In the genomic region with DNA sequence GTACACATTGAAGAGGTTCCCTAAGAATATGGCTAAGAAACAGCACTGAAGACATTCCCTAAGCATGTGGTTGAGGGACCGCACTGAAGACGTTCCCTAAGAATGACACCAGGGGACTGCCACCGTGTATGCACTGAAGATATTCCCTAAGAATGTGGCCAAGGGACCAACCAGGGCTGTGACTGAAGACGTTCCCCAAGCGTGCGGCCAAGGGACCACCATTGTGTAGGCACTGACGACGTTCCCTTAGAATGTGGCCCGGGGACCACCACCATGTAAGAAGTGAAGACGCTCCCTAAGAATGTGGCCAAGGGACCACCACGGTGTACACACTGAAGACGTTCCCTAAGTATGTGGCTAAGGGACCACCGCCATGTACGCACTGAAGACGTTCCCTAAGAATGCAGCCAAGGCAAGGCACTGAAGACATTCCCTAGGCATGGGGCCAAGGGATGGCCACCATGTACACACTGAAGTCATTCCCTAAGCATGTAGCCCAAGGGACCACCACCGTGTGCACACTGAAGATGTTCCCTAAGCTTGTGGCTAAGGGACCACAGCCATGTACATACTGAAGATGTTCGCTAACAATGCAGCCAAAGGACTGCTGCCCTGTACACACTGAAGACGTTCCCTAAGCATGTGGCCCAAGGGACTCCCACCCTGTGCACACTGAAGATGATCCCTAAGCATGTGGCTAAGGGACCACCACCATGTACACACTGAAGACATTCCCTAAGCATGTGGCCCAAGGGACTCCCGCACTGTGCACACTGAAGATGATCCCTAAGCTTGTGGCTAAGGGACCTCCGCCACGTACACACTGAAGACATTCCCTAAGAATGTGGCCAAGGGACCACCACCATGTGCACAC, we compare ENCODE assay signal across 21 cellular contexts.
"Had no signal": no experiment of that assay in that cellular context is flagged by ENCODE, and none has a peak within 500 bp of the region (broad histone marks: within the 10 kb centered on the region; RNA-seq: fewer than 3 reads in every experiment).

No MANE protein-coding gene starts in this region.

- H3K27me3 Mint-ChIP-seq: activated CD4-positive, alpha-beta memory T cell treated with anti-CD3 and anti-CD28 coated beads, Interleukin-2, amount 10 ng/mL, durations not matched to agents 7 days and 5 days; activated CD4-positive, alpha-beta T cell treated with anti-CD3 and anti-CD28 coated beads for 36 hours; activated CD8-positive, alpha-beta memory T cell treated with anti-CD3 and anti-CD28 coated beads, Interleukin-2, amount 10 ng/mL, durations not matched to agents 7 days and 5 days; activated naive CD8-positive, alpha-beta T cell; stimulated activated naive CD8-positive, alpha-beta T cell treated with anti-CD3 and anti-CD28 coated beads, Interleukin-15, amount 100 ng/mL, for 72 hours; type B pancreatic cell had no signal

- H3K27ac Mint-ChIP-seq: activated CD4-positive, alpha-beta memory T cell treated with anti-CD3 and anti-CD28 coated beads, Interleukin-2, amount 10 ng/mL, durations not matched to agents 7 days and 5 days; activated CD4-positive, alpha-beta T cell treated with anti-CD3 and anti-CD28 coated beads for 36 hours; activated CD8-positive, alpha-beta memory T cell treated with anti-CD3 and anti-CD28 coated beads, Interleukin-2, amount 10 ng/mL, durations not matched to agents 7 days and 5 days; activated naive CD8-positive, alpha-beta T cell; stimulated activated naive CD8-positive, alpha-beta T cell treated with anti-CD3 and anti-CD28 coated beads, Interleukin-15, amount 100 ng/mL, for 72 hours; type B pancreatic cell had no signal

- H3K4me1 Mint-ChIP-seq: activated CD4-positive, alpha-beta memory T cell treated with anti-CD3 and anti-CD28 coated beads, Interleukin-2, amount 10 ng/mL, durations not matched to agents 7 days and 5 days; activated CD8-positive, alpha-beta memory T cell treated with anti-CD3 and anti-CD28 coated beads, Interleukin-2, amount 10 ng/mL, durations not matched to agents 7 days and 5 days had no signal

- H3K9me3 ChIP-seq: body of pancreas, gastrocnemius medialis, left lung, psoas muscle, suprapubic skin had no signal

- H3K4me3 Mint-ChIP-seq: activated CD4-positive, alpha-beta memory T cell treated with anti-CD3 and anti-CD28 coated beads, Interleukin-2, amount 10 ng/mL, durations not matched to agents 7 days and 5 days; activated CD4-positive, alpha-beta T cell treated with anti-CD3 and anti-CD28 coated beads for 36 hours; activated CD8-positive, alpha-beta memory T cell treated with anti-CD3 and anti-CD28 coated beads, Interleukin-2, amount 10 ng/mL, durations not matched to agents 7 days and 5 days; activated naive CD8-positive, alpha-beta T cell; stimulated activated naive CD8-positive, alpha-beta T cell treated with anti-CD3 and anti-CD28 coated beads, Interleukin-15, amount 100 ng/mL, for 72 hours; type B pancreatic cell had no signal

- H3K27me3 ChIP-seq: body of pancreas, gastrocnemius medialis, left lung, suprapubic skin had no signal

- DNase-seq: activated CD4-positive, alpha-beta memory T cell treated with anti-CD3 and anti-CD28 coated beads, Interleukin-2, amount 10 ng/mL, durations not matched to agents 7 days and 5 days; activated CD4-positive, alpha-beta T cell treated with anti-CD3 and anti-CD28 coated beads for 36 hours; activated CD8-positive, alpha-beta memory T cell treated with anti-CD3 and anti-CD28 coated beads, Interleukin-2, amount 10 ng/mL, durations not matched to agents 7 days and 5 days; amygdala; central memory CD4-positive, alpha-beta T cell; effector CD4-positive, alpha-beta T cell; gastrocnemius medialis; mammary epithelial cell; psoas muscle; stimulated activated CD4-positive, alpha-beta T cell treated with anti-CD3 and anti-CD28 coated beads, Interleukin-15, amount 100 ng/mL, for 24 hours; stimulated activated CD4-positive, alpha-beta T cell treated with anti-CD3 and anti-CD28 coated beads, Interleukin-4, amount 100 ng/mL, for 1 hour; stimulated activated naive CD8-positive, alpha-beta T cell treated with anti-CD3 and anti-CD28 coated beads, Interleukin-15, amount 100 ng/mL, for 72 hours had no signal

- H3K4me1 ChIP-seq: left lung, psoas muscle, suprapubic skin had no signal

- H3K27ac ChIP-seq: body of pancreas, coronary artery, gastrocnemius medialis, left lung, psoas muscle, skin epidermis, suprapubic skin had no signal

- H3K4me3 ChIP-seq: body of pancreas, coronary artery, gastrocnemius medialis, left lung, psoas muscle, skin epidermis, suprapubic skin had no signal

- H3K36me3 ChIP-seq: gastrocnemius medialis, suprapubic skin had no signal

- ATAC-seq: activated CD4-positive, alpha-beta T cell treated with anti-CD3 and anti-CD28 coated beads for 36 hours; activated CD8-positive, alpha-beta memory T cell treated with anti-CD3 and anti-CD28 coated beads, Interleukin-2, amount 10 ng/mL, durations not matched to agents 7 days and 5 days; body of pancreas; esophagus mucosa; gastrocnemius medialis; left lung; psoas muscle; right cardiac atrium; stimulated activated naive CD8-positive, alpha-beta T cell treated with anti-CD3 and anti-CD28 coated beads, Interleukin-15, amount 100 ng/mL, for 72 hours had no signal
